1 cellular context compared by ENCODE assay signal in genomic region chr3:54660599-54661210, GRCh38.
TF ChIP-seq lines count a peak whose summit lies in the region.

No MANE protein-coding gene starts in this region.

TF ChIP-seq in GM23338, 12 proteins besides CTCF, POLR2A, EP300 and RAD21 (continued from another document):
- TF ChIP-seq ZNF114 (CRISPR knock-in tag; IDR thresholded peaks at IDR 0.05) (no peak), CREB1 (CRISPR knock-in tag; IDR thresholded peaks at IDR 0.05; ENCODE audit: low read depth) (no peak), ETS1 (IDR thresholded peaks at IDR 0.05) (no peak), ZNF331 (CRISPR knock-in tag; IDR thresholded peaks at IDR 0.05; ENCODE audit: low read depth) (no peak), STAT1 (IDR thresholded peaks at IDR 0.05; ENCODE audit: unreplicated experiment) (no peak)
- TF ChIP-seq, protein P1, sequence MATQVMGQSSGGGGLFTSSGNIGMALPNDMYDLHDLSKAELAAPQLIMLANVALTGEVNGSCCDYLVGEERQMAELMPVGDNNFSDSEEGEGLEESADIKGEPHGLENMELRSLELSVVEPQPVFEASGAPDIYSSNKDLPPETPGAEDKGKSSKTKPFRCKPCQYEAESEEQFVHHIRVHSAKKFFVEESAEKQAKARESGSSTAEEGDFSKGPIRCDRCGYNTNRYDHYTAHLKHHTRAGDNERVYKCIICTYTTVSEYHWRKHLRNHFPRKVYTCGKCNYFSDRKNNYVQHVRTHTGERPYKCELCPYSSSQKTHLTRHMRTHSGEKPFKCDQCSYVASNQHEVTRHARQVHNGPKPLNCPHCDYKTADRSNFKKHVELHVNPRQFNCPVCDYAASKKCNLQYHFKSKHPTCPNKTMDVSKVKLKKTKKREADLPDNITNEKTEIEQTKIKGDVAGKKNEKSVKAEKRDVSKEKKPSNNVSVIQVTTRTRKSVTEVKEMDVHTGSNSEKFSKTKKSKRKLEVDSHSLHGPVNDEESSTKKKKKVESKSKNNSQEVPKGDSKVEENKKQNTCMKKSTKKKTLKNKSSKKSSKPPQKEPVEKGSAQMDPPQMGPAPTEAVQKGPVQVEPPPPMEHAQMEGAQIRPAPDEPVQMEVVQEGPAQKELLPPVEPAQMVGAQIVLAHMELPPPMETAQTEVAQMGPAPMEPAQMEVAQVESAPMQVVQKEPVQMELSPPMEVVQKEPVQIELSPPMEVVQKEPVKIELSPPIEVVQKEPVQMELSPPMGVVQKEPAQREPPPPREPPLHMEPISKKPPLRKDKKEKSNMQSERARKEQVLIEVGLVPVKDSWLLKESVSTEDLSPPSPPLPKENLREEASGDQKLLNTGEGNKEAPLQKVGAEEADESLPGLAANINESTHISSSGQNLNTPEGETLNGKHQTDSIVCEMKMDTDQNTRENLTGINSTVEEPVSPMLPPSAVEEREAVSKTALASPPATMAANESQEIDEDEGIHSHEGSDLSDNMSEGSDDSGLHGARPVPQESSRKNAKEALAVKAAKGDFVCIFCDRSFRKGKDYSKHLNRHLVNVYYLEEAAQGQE (IDR thresholded peaks at IDR 0.05; ENCODE audit: unreplicated experiment), result no peak
